Comparison of ENCODE assay signal across 8 cellular contexts in genomic region chr2:105373895-105374401, GRCh38. TPM values are rescaled to one million over a fixed set of nuclear protein-coding genes. Genes with fewer than 3 reads are reported as not detected.
DNase-seq lines count a peak whose midpoint lies in the region; ATAC-seq and TF ChIP-seq lines count a peak whose summit lies in the region.

No MANE protein-coding gene starts in this region.

- H3K18ac ChIP-seq in mesendoderm (ENCODE audit: low read length), result no peak overlapping the region

- H2AK5ac ChIP-seq in mesendoderm (ENCODE audit: low read length), result no peak overlapping the region

- peak; percentile 40 for DNase-seq in GM12864 (ENCODE audit: low read depth)
- DNase-seq in GM20000 (ENCODE audit: low spot score), result peak; percentile 74
- peak; percentile 56 to 76 for DNase-seq in foreskin keratinocyte
- DNase-seq in retina, result no peak
- no peak for DNase-seq in mesendoderm
- DNase-seq in germinal center (ENCODE audit: low spot score), result no peak
- no peak for DNase-seq in glomerular visceral epithelial cell (ENCODE audit: extremely low spot score)

- no peak overlapping the region for H3K4ac ChIP-seq in mesendoderm (ENCODE audit: low read depth, low read length)

- H3K23ac ChIP-seq in mesendoderm (ENCODE audit: low read length), result no peak overlapping the region

- H3K27ac ChIP-seq in foreskin keratinocyte, result peak overlapping the region; percentile 17
- no peak overlapping the region for H3K27ac ChIP-seq in mesendoderm (ENCODE audit: low read depth, low read length)

- no peak overlapping the region for H3K56ac ChIP-seq in mesendoderm (ENCODE audit: low read length)

- TF ChIP-seq CTCF in GM12864 (IDR thresholded peaks at IDR 0.05; ENCODE audit: low read depth, low read length, missing control alignments) (no peak), GM20000 (IDR thresholded peaks at IDR 0.05; ENCODE audit: extremely low read depth, missing control alignments) (no peak), foreskin keratinocyte (conservative IDR thresholded peaks at IDR 0.05) (no peak)

- no peak overlapping the region for H4K5ac ChIP-seq in mesendoderm (ENCODE audit: low read length)

- WGBS in mesendoderm (ENCODE audit: extremely low coverage, insufficient coverage, low lambda C conversion rate), result no CpG with 5 or more reads among the region's 9 CpGs

- H3K36me3 ChIP-seq in mesendoderm (ENCODE audit: control insufficient read depth, insufficient read depth, low read length), result no peaks in the 10 kb centered on the region

- no peak overlapping the region for H2BK5ac ChIP-seq in mesendoderm (ENCODE audit: low read length)

- H3K4me1 ChIP-seq in foreskin keratinocyte, result peaks cover 29% of the 10 kb centered on the region
- H3K4me1 ChIP-seq in mesendoderm (ENCODE audit: control insufficient read depth, low read depth, low read length), result no peaks in the 10 kb centered on the region

- ATAC-seq in HG03520 (IDR thresholded peaks at IDR 0.05; ENCODE audit: unreplicated experiment) (peak; percentile 75), foreskin keratinocyte (peak; percentile 45)

- no peak overlapping the region for H2BK120ac ChIP-seq in mesendoderm (ENCODE audit: low read depth, low read length)

- no peaks in the 10 kb centered on the region for H3K27me3 ChIP-seq in foreskin keratinocyte
- no peaks in the 10 kb centered on the region for H3K27me3 ChIP-seq in mesendoderm (ENCODE audit: insufficient read depth, low read length, poor library complexity)

- H4K8ac ChIP-seq in mesendoderm (ENCODE audit: low read depth, low read length), result no peak overlapping the region

- no peaks in the 10 kb centered on the region for H3K79me2 ChIP-seq in mesendoderm (ENCODE audit: control insufficient read depth, insufficient read depth, low read length)

- H3K4me3 ChIP-seq in GM12864 (ENCODE audit: low read depth, low read length) (no peak overlapping the region; the same call in 1 of the 2 replicates), mesendoderm (ENCODE audit: low read length) (no peak overlapping the region)

- H3K4me2 ChIP-seq in mesendoderm (ENCODE audit: low read length), result no peak overlapping the region

- no peaks in the 10 kb centered on the region for H3K79me1 ChIP-seq in mesendoderm (ENCODE audit: low read length)

- no peak overlapping the region for H3K9ac ChIP-seq in mesendoderm (ENCODE audit: low read length)

- no peak overlapping the region for H2BK15ac ChIP-seq in mesendoderm (replicated peaks; ENCODE audit: low read depth)

RNA-seq across cellular contexts. Expression of gene FHL2, which starts 24.9 kb away (rescaled TPM):
- 85.9 and 110 TPM in 2 replicates for total RNA-seq in foreskin keratinocyte
- 92.7 and 112 TPM in 2 replicates for polyA plus RNA-seq in foreskin keratinocyte
- 45.6 TPM for polyA plus RNA-seq in mesendoderm (2013, experiment 1 of 2)
- 47.5 TPM for polyA plus RNA-seq in mesendoderm (2013, experiment 2 of 2)

RNA-seq across cellular contexts. Expression of gene C2orf49, which starts 36.6 kb away (rescaled TPM):
- 16.7 and 18.4 TPM in 2 replicates for total RNA-seq in foreskin keratinocyte
- 11.1 and 13.2 TPM in 2 replicates for polyA plus RNA-seq in foreskin keratinocyte
- 16.4 TPM for polyA plus RNA-seq in mesendoderm (2013, experiment 1 of 2)
- 15.7 TPM for polyA plus RNA-seq in mesendoderm (2013, experiment 2 of 2)

RNA-seq across cellular contexts. Expression of gene TGFBRAP1, which starts 44.4 kb away (rescaled TPM):
- total RNA-seq in foreskin keratinocyte, result 15.7 and 18.8 TPM in 2 replicates
- polyA plus RNA-seq in foreskin keratinocyte, result 5.8 and 7.4 TPM in 2 replicates
- 11.9 TPM for polyA plus RNA-seq in mesendoderm (2013, experiment 1 of 2)
- 12.3 TPM for polyA plus RNA-seq in mesendoderm (2013, experiment 2 of 2)

Comparison
In these comparisons a context has a peak if more than half of its experiments do, and no peak if none do; other contexts are left out.
1. DNase-seq: peak in GM12864 (single experiment), GM20000 (single experiment) and foreskin keratinocyte (2 of 2); none in retina (single experiment), mesendoderm (single experiment), germinal center (single experiment) and glomerular visceral epithelial cell (single experiment).